1 cellular context compared by ENCODE assay signal in the genomic region with DNA sequence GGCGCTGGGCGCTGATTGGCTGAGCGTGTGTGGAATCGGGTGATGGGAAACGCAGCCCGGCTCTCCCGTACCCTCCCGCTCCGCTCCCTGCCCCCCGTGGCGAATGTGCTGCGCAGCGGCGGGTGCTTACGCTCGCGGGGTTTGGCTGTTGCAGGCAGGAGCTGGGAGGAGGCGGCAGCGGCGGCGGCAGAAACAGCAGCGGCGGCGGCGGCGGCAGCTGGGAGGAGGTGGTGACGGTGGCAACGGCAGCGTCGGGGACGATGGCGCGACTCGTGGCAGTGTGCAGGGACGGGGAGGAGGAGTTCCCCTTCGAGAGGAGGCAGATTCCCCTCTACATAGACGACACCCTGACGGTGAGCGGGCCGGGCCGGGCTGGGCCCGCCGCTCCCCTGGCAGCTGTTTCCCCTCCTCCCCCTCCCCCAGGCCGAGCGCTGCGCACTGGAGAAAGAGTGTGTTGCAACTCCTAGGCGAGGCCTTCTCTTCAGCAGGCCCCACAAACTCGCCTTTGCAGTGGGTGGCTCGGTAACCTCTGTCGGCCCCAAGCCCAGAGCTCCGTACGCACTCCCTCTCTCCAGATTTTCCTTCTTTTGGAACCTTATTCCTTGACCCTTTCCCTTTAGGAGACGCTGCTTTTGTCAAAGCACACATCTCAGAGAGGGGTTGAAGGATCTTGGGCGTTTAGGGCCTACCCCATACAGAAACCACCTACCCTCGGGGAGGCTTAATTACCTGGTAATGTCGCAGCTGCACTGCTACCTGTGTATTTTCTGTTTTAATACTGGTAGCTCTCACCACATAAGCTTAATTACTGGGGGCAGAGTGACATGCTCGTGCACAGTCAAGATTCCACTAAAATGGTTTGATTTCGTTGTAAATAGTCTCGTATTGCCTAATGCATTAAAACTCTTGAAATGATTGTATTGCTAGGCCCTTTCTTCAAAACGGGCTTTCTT.
A peak's percentile ranks its signal among the peaks of the same experiment; 100 is the strongest.
TF ChIP-seq lines count a peak whose summit lies in the region.

No MANE protein-coding gene starts in this region.

TF ChIP-seq in IMR-90, 13 proteins besides CTCF, POLR2A, EP300 and RAD21:
- TF ChIP-seq RFX5 (IDR thresholded peaks at IDR 0.05; ENCODE audit: low read depth, low read length) (no peak), FOS (IDR thresholded peaks at IDR 0.05; ENCODE audit: low read depth, low read length) (no peak), CHD1 (IDR thresholded peaks at IDR 0.05; ENCODE audit: low read depth, low read length) (no peak), NFE2L2 (IDR thresholded peaks at IDR 0.05; ENCODE audit: low read depth, low read length) (no peak), CEBPB (IDR thresholded peaks at IDR 0.05; ENCODE audit: low read depth, low read length) (peak; percentile 95), SMC3 (IDR thresholded peaks at IDR 0.05; ENCODE audit: low read depth, low read length) (no peak), MXI1 (IDR thresholded peaks at IDR 0.05; ENCODE audit: borderline replicate concordance, low read depth, low read length) (no peak), RCOR1 (IDR thresholded peaks at IDR 0.05; ENCODE audit: insufficient replicate concordance, low read length) (no peak), BHLHE40 (IDR thresholded peaks at IDR 0.05; ENCODE audit: low read depth, low read length) (peak; percentile 55), MAZ (IDR thresholded peaks at IDR 0.05; ENCODE audit: borderline replicate concordance, low read depth, low read length) (peak; percentile 98), MAFK (IDR thresholded peaks at IDR 0.05; ENCODE audit: low read depth, low read length) (no peak), ELK1 (IDR thresholded peaks at IDR 0.05; ENCODE audit: borderline replicate concordance, low read depth, low read length) (no peak)
- TF ChIP-seq, protein P1, sequence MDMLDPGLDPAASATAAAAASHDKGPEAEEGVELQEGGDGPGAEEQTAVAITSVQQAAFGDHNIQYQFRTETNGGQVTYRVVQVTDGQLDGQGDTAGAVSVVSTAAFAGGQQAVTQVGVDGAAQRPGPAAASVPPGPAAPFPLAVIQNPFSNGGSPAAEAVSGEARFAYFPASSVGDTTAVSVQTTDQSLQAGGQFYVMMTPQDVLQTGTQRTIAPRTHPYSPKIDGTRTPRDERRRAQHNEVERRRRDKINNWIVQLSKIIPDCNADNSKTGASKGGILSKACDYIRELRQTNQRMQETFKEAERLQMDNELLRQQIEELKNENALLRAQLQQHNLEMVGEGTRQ (IDR thresholded peaks at IDR 0.05; ENCODE audit: low read depth, low read length), result no peak
